ENCODE assay signal across 13 cellular contexts in genomic region chr6:127146935-127147334, GRCh38. TPM values are rescaled to one million over a fixed set of nuclear protein-coding genes. Genes with fewer than 3 reads are reported as not detected.
DNase-seq lines count a peak whose midpoint lies in the region; ATAC-seq and TF ChIP-seq lines count a peak whose summit lies in the region.
"Had no signal": no experiment of that assay in that cellular context is flagged by ENCODE, and none has a peak within 500 bp of the region (broad histone marks: within the 10 kb centered on the region; RNA-seq: fewer than 3 reads in every experiment).

No MANE protein-coding gene starts in this region.

- CTCF ChIA-PET in PC-3 (lab: Charles Lee) = no interaction called here

- DNase-seq in ELR (ENCODE audit: low read depth) (peak; percentile 82), PC-3 (peak; percentile 27), fibroblast of peridontal ligament (ENCODE audit: extremely low read depth) (peak; percentile 80), renal cortical epithelial cell (ENCODE audit: low read depth) (peak; percentile 92), GM19240 (ENCODE audit: insufficient read length, low spot score) (no peak), NCI-H2081 treated with DMSO at 0.1 percent for 48 hours (lab: John Stamatoyannopoulos, UW) (no peak)
- DNase-seq: cortex of kidney, DND-41, NCI-H446 treated with DMSO at 0.1 percent for 48 hours, T-cell had no signal

- no peaks in the 10 kb centered on the region for H3K79me2 ChIP-seq in PC-3 (ENCODE audit: low read length)

- H3K36me3 ChIP-seq in PC-3 (ENCODE audit: low read depth, low read length) = no peaks in the 10 kb centered on the region

- H3K9ac ChIP-seq in PC-3 (ENCODE audit: low read length) = no peak overlapping the region

- H4K20me1 ChIP-seq in PC-3 (ENCODE audit: low read length) = no peaks in the 10 kb centered on the region

- no peak for TF ChIP-seq CTCF in PC-3 (conservative IDR thresholded peaks at IDR 0.05; ENCODE audit: low read depth, low read length)

- no peak overlapping the region for H2AFZ ChIP-seq in PC-3 (ENCODE audit: low read length)

- H3K4me1 ChIP-seq in PC-3 (ENCODE audit: insufficient read depth, low read length) = no peaks in the 10 kb centered on the region

- no TSS peak for BruUV-seq in PC-3 (replicated peaks; lab: Mats Ljungman, UMichigan)

- H3K4me2 ChIP-seq in PC-3 (ENCODE audit: low read length) = no peak overlapping the region

- H3K27ac ChIP-seq in PC-3 (ENCODE audit: low read length) = no peak overlapping the region

- no peaks in the 10 kb centered on the region for H3K9me2 ChIP-seq in PC-3 (replicated peaks; ENCODE audit: low read length)

- H3K27me3 ChIP-seq in PC-3 (ENCODE audit: low read length) = peaks cover 3% of the 10 kb centered on the region

- no peaks in the 10 kb centered on the region for H3K9me3 ChIP-seq in PC-3 (ENCODE audit: low read length)

- POLR2A ChIA-PET in PC-3 (lab: Charles Lee; ENCODE audit: unreplicated experiment) = no interaction called here

- intact Hi-C loops in PC-3 (cut with micrococcal nuclease) = no loop called here

- H3K4me3 ChIP-seq in PC-3 (ENCODE audit: low read length) = no peak overlapping the region
- H3K4me3 ChIP-seq: K562 had no signal

- no peak for ATAC-seq in PC-3
- no peak for ATAC-seq in GM19463 (IDR thresholded peaks at IDR 0.05; ENCODE audit: unreplicated experiment)
- ATAC-seq in HG02759 (IDR thresholded peaks at IDR 0.05; ENCODE audit: unreplicated experiment) = no peak
- ATAC-seq: K562, T-cell had no signal

- H3F3A ChIP-seq in PC-3 (ENCODE audit: low read length, unreplicated experiment) = no peaks in the 10 kb centered on the region

RNA-seq across cellular contexts. Expression of gene RSPO3, which starts 28.5 kb away (rescaled TPM):
- total RNA-seq in PC-3 (2014; rRNA removed) = not detected in 2 replicates
- 0.17 and 0.55 TPM in 2 replicates for total RNA-seq in renal cortical epithelial cell
- total RNA-seq: K562, T-cell had no signal

Comparison
In these comparisons a context has a peak if more than half of its experiments do, and no peak if none do; other contexts are left out.
1. DNase-seq: peak in ELR (single experiment), PC-3 (single experiment), fibroblast of peridontal ligament (single experiment) and renal cortical epithelial cell (single experiment); none in GM19240 (single experiment) and NCI-H2081 treated with DMSO at 0.1 percent for 48 hours (single experiment).